ENCODE assay signal across 6 cellular contexts in genomic region chr1:161543125-161543524, GRCh38. TPM values are rescaled to one million over a fixed set of nuclear protein-coding genes. Genes with fewer than 3 reads are reported as not detected.
"Had no signal": no experiment of that assay in that cellular context is flagged by ENCODE, and none has a peak within 500 bp of the region (broad histone marks: within the 10 kb centered on the region; RNA-seq: fewer than 3 reads in every experiment).

No MANE protein-coding gene starts in this region.

RNA-seq across cellular contexts. Expression of gene FCGR3A, which starts 6.5 kb away (rescaled TPM):
- total RNA-seq: activated CD4-positive, alpha-beta memory T cell treated with anti-CD3 and anti-CD28 coated beads for 36 hours; glomerular endothelial cell; pulmonary artery endothelial cell; smooth muscle cell had no signal

RNA-seq across cellular contexts. Expression of gene HSPA6, which starts 18.8 kb away (rescaled TPM):
- polyA plus RNA-seq: naive thymus-derived CD4-positive, alpha-beta T cell had no signal

RNA-seq across cellular contexts. Expression of gene FCGR2A, which starts 37.9 kb away (rescaled TPM):
- total RNA-seq: activated naive CD4-positive, alpha-beta T cell treated with anti-CD3 and anti-CD28 coated beads for 36 hours; glomerular endothelial cell; pulmonary artery endothelial cell; smooth muscle cell had no signal
